ENCODE assay signal across 8 cellular contexts in the genomic region with DNA sequence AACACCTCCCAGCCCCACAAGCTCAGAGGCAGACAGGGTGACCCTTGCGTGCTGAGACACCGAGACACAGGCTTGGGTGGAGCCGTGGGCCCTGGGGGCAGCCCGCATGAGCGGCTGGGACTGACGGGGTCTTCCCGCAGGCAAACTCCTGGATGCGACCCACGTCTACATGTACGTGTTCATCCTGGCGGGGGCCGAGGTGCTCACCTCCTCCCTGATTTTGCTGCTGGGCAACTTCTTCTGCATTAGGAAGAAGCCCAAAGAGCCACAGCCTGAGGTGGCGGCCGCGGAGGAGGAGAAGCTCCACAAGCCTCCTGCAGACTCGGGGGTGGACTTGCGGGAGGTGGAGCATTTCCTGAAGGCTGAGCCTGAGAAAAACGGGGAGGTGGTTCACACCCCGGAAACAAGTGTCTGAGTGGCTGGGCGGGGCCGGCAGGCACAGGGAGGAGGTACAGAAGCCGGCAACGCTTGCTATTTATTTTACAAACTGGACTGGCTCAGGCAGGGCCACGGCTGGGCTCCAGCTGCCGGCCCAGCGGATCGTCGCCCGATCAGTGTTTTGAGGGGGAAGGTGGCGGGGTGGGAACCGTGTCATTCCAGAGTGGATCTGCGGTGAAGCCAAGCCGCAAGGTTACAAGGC. TPM values are rescaled to one million over a fixed set of nuclear protein-coding genes. Genes with fewer than 3 reads are reported as not detected.
DNase-seq lines count a peak whose midpoint lies in the region; ATAC-seq, FAIRE-seq and TF ChIP-seq lines count a peak whose summit lies in the region.

No MANE protein-coding gene starts in this region.

- no peaks in the 10 kb centered on the region; the same call in 1 of the 2 replicates for H3K79me2 ChIP-seq in DOHH2 (ENCODE audit: control insufficient read depth, low read length)

- peaks cover 4% of the 10 kb centered on the region for H3K36me3 Mint-ChIP-seq in activated T-cell treated with anti-CD3 and anti-CD28 coated beads, Interleukin-2, amount 50 U/mL, for 4 hours (ENCODE audit: insufficient read depth)

- peaks cover 38% of the 10 kb centered on the region for H3K36me3 ChIP-seq in DOHH2 (ENCODE audit: control insufficient read depth, low read length)
- H3K36me3 ChIP-seq in pancreas: peaks cover 0 to 10% (median 10%) of the 10 kb centered on the region in 3 donors

- H3K9me3 Mint-ChIP-seq in activated T-cell treated with anti-CD3 and anti-CD28 coated beads, Interleukin-2, amount 50 U/mL, for 4 hours: no peaks in the 10 kb centered on the region

- H3K27me3 ChIP-seq in DOHH2 (ENCODE audit: control insufficient read depth, low read length) (peaks cover 23% of the 10 kb centered on the region), pancreas (no peaks in the 10 kb centered on the region)

- peaks cover 45% of the 10 kb centered on the region for H3K4me1 Mint-ChIP-seq in activated T-cell treated with anti-CD3 and anti-CD28 coated beads, Interleukin-2, amount 50 U/mL, for 4 hours (ENCODE audit: low read depth)

- H3K27me3 Mint-ChIP-seq in activated T-cell treated with anti-CD3 and anti-CD28 coated beads, Interleukin-2, amount 50 U/mL, for 4 hours (ENCODE audit: low read depth): no peaks in the 10 kb centered on the region

- H3K9me2 ChIP-seq in DOHH2 (replicated peaks; ENCODE audit: control insufficient read depth, low read length): no peaks in the 10 kb centered on the region

- ATAC-seq in activated T-cell treated with anti-CD3 and anti-CD28 coated beads, Interleukin-2, amount 50 U/mL, for 4 hours: peak; percentile 61 to 63
- ATAC-seq in pancreas (peak in 3 of 4 donors; percentile 9 to 13 (median 11)), HG02938 (IDR thresholded peaks at IDR 0.05; ENCODE audit: unreplicated experiment) (no peak), HG02970 (IDR thresholded peaks at IDR 0.05; ENCODE audit: low FRiP score, unreplicated experiment) (no peak)

- no peak for FAIRE-seq in pancreas (lab: Jason Lieb, UNC)

- H3F3A ChIP-seq in DOHH2 (ENCODE audit: control insufficient read depth, insufficient read depth): peaks cover under 1% of the 10 kb centered on the region

- peaks cover 25% of the 10 kb centered on the region for H3K4me1 ChIP-seq in DOHH2 (ENCODE audit: control insufficient read depth, low read length)
- H3K4me1 ChIP-seq in pancreas: peaks cover 13 to 31% (median 30%) of the 10 kb centered on the region in 3 donors

- intact Hi-C loops in pancreas (cut with DNase I): loop anchor here in 2 of 3 donors (5.0 to 10.0 kb wide), 2 partner anchors 84 to 86 kb away; no protein-coding TSS in a partner anchor

- H3K9me3 ChIP-seq in DOHH2 (ENCODE audit: control insufficient read depth, insufficient read depth, low read length) (no peaks in the 10 kb centered on the region), pancreas (no peaks in the 10 kb centered on the region)

- H3K4me3 Mint-ChIP-seq in activated T-cell treated with anti-CD3 and anti-CD28 coated beads, Interleukin-2, amount 50 U/mL, for 4 hours: peak overlapping the region; percentile 76

- H3K4me3 ChIP-seq in DOHH2 (ENCODE audit: low read length) (no peak overlapping the region), pancreas (no peak overlapping the region)

- H4K20me1 ChIP-seq in DOHH2 (ENCODE audit: control insufficient read depth, insufficient read depth, low read depth, low read length): peaks cover 11% of the 10 kb centered on the region; the same call in 1 of the 2 replicates

- H3K27ac ChIP-seq in DOHH2 (ENCODE audit: low read depth, low read length) (no peak overlapping the region), pancreas (peak overlapping the region in 1 of 4 donors; percentile 37)

- 55 to 71% methylated on average over 33 of the region's 33 CpGs for WGBS in pancreas, 2 donors

- TF ChIP-seq CTCF in DOHH2 (IDR thresholded peaks at IDR 0.05; ENCODE audit: low read depth, low read length, poor library complexity, severe bottlenecking): no peak
- no peak for TF ChIP-seq CTCF in pancreas (IDR thresholded peaks at IDR 0.05)

- peak overlapping the region; percentile 32; the same call in 1 of the 2 replicates for H3K4me2 ChIP-seq in DOHH2 (ENCODE audit: low read length)

- DNase-seq in NCI-H460 (ENCODE audit: extremely low read depth, low read depth) (peak; percentile 88), fibroblast of gingiva (ENCODE audit: low read depth) (peak; percentile 77), pancreas (peak in 4 of 6 donors; percentile 40 to 74 (median 65)), HuH-7 (ENCODE audit: low spot score) (no peak)
- DNase-seq in activated T-cell treated with anti-CD3 and anti-CD28 coated beads, Interleukin-2, amount 50 U/mL, for 4 hours: peak; percentile 66

RNA-seq across cellular contexts. Expression of a gene that starts 9.8 kb away (rescaled TPM):
- total RNA-seq in NCI-H460 (2014; rRNA removed; shearing (Covaris generic)): 217 and 220 TPM in 2 replicates
- polyA plus RNA-seq in NCI-H460 (2014; cell fraction: nucleus; rRNA removed): 654 and 769 TPM in 2 replicates
- 10 to 100 TPM; 22.0 to 31.5 (median 26.3) TPM for total RNA-seq in activated T-cell treated with anti-CD3 and anti-CD28 coated beads, Interleukin-2, amount 50 U/mL, for 4 hours
- total RNA-seq in pancreas: 10 to 100 TPM in 2 of 6 donors, 1 to 10 TPM in 4; 1.2 to 22.8 (median 4.2) TPM
- polyA plus RNA-seq in pancreas: 1 to 10 TPM; 3.5 TPM

RNA-seq across cellular contexts. Expression of a gene that starts 26.0 kb away (rescaled TPM):
- 21.2 and 21.3 TPM in 2 replicates for total RNA-seq in NCI-H460 (2014; rRNA removed; shearing (Covaris generic))
- 96.6 and 103 TPM in 2 replicates for polyA plus RNA-seq in NCI-H460 (2014; cell fraction: nucleus; rRNA removed)
- 10 to 100 TPM; 48.9 to 64.6 (median 60.5) TPM for total RNA-seq in activated T-cell treated with anti-CD3 and anti-CD28 coated beads, Interleukin-2, amount 50 U/mL, for 4 hours
- 10 to 100 TPM; 19.6 to 31.8 (median 22.9) TPM for total RNA-seq in pancreas
- 100 to 1,000 TPM; 135 to 176 TPM for polyA plus RNA-seq in pancreas

RNA-seq across cellular contexts. Expression of a gene that starts 34.8 kb away (rescaled TPM):
- total RNA-seq in NCI-H460 (2014; rRNA removed; shearing (Covaris generic)): 26.6 and 31.6 TPM in 2 replicates
- polyA plus RNA-seq in NCI-H460 (2014; cell fraction: nucleus; rRNA removed): 56.2 and 79.0 TPM in 2 replicates
- total RNA-seq in activated T-cell treated with anti-CD3 and anti-CD28 coated beads, Interleukin-2, amount 50 U/mL, for 4 hours: 100 to 1,000 TPM; 152 to 170 (median 164) TPM
- total RNA-seq in pancreas: 10 to 100 TPM; 47.1 to 81.6 (median 62.5) TPM
- 100 to 1,000 TPM; 101 to 107 TPM for polyA plus RNA-seq in pancreas

Comparison
In these comparisons a context has a peak if more than half of its experiments do, and no peak if none do; other contexts are left out.
1. ATAC-seq: peak in activated T-cell treated with anti-CD3 and anti-CD28 coated beads, Interleukin-2, amount 50 U/mL, for 4 hours (2 of 2) and pancreas (3 of 4); none in HG02938 (single experiment) and HG02970 (single experiment).